Comparison of ENCODE assay signal across 1 cellular context in genomic region chr3:147256739-147257138, GRCh38.
TF ChIP-seq lines count a peak whose summit lies in the region.

No MANE protein-coding gene starts in this region.

TF ChIP-seq in H1, 55 proteins besides CTCF, POLR2A, EP300 and RAD21 (continued from another document):
- TF ChIP-seq, protein P1, sequence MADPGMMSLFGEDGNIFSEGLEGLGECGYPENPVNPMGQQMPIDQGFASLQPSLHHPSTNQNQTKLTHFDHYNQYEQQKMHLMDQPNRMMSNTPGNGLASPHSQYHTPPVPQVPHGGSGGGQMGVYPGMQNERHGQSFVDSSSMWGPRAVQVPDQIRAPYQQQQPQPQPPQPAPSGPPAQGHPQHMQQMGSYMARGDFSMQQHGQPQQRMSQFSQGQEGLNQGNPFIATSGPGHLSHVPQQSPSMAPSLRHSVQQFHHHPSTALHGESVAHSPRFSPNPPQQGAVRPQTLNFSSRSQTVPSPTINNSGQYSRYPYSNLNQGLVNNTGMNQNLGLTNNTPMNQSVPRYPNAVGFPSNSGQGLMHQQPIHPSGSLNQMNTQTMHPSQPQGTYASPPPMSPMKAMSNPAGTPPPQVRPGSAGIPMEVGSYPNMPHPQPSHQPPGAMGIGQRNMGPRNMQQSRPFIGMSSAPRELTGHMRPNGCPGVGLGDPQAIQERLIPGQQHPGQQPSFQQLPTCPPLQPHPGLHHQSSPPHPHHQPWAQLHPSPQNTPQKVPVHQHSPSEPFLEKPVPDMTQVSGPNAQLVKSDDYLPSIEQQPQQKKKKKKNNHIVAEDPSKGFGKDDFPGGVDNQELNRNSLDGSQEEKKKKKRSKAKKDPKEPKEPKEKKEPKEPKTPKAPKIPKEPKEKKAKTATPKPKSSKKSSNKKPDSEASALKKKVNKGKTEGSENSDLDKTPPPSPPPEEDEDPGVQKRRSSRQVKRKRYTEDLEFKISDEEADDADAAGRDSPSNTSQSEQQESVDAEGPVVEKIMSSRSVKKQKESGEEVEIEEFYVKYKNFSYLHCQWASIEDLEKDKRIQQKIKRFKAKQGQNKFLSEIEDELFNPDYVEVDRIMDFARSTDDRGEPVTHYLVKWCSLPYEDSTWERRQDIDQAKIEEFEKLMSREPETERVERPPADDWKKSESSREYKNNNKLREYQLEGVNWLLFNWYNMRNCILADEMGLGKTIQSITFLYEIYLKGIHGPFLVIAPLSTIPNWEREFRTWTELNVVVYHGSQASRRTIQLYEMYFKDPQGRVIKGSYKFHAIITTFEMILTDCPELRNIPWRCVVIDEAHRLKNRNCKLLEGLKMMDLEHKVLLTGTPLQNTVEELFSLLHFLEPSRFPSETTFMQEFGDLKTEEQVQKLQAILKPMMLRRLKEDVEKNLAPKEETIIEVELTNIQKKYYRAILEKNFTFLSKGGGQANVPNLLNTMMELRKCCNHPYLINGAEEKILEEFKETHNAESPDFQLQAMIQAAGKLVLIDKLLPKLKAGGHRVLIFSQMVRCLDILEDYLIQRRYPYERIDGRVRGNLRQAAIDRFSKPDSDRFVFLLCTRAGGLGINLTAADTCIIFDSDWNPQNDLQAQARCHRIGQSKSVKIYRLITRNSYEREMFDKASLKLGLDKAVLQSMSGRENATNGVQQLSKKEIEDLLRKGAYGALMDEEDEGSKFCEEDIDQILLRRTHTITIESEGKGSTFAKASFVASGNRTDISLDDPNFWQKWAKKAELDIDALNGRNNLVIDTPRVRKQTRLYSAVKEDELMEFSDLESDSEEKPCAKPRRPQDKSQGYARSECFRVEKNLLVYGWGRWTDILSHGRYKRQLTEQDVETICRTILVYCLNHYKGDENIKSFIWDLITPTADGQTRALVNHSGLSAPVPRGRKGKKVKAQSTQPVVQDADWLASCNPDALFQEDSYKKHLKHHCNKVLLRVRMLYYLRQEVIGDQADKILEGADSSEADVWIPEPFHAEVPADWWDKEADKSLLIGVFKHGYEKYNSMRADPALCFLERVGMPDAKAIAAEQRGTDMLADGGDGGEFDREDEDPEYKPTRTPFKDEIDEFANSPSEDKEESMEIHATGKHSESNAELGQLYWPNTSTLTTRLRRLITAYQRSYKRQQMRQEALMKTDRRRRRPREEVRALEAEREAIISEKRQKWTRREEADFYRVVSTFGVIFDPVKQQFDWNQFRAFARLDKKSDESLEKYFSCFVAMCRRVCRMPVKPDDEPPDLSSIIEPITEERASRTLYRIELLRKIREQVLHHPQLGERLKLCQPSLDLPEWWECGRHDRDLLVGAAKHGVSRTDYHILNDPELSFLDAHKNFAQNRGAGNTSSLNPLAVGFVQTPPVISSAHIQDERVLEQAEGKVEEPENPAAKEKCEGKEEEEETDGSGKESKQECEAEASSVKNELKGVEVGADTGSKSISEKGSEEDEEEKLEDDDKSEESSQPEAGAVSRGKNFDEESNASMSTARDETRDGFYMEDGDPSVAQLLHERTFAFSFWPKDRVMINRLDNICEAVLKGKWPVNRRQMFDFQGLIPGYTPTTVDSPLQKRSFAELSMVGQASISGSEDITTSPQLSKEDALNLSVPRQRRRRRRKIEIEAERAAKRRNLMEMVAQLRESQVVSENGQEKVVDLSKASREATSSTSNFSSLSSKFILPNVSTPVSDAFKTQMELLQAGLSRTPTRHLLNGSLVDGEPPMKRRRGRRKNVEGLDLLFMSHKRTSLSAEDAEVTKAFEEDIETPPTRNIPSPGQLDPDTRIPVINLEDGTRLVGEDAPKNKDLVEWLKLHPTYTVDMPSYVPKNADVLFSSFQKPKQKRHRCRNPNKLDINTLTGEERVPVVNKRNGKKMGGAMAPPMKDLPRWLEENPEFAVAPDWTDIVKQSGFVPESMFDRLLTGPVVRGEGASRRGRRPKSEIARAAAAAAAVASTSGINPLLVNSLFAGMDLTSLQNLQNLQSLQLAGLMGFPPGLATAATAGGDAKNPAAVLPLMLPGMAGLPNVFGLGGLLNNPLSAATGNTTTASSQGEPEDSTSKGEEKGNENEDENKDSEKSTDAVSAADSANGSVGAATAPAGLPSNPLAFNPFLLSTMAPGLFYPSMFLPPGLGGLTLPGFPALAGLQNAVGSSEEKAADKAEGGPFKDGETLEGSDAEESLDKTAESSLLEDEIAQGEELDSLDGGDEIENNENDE (IDR thresholded peaks at IDR 0.05; ENCODE audit: insufficient replicate concordance, low read length), result no peak
- TF ChIP-seq TEAD4 (IDR thresholded peaks at IDR 0.05; ENCODE audit: low read depth, low read length) (no peak), NANOG (IDR thresholded peaks at IDR 0.05; ENCODE audit: insufficient read depth, low read depth, low read length, poor library complexity, severe bottlenecking) (no peak), ZNF274 (IDR thresholded peaks at IDR 0.05; ENCODE audit: borderline replicate concordance, extremely low read depth, low read length) (no peak), TAF1 (IDR thresholded peaks at IDR 0.05; ENCODE audit: low read depth, low read length) (no peak), YY1 (IDR thresholded peaks at IDR 0.05; ENCODE audit: low read depth, low read length) (no peak), PHF8 (conservative IDR thresholded peaks at IDR 0.05; ENCODE audit: low read depth, low read length) (no peak), USF2 (IDR thresholded peaks at IDR 0.05; ENCODE audit: low read length) (no peak), CEBPB (IDR thresholded peaks at IDR 0.05; ENCODE audit: low read depth, low read length) (no peak), EZH2 (IDR thresholded peaks at IDR 0.05; ENCODE audit: low read depth, low read length, severe bottlenecking) (no peak), ATF3 (IDR thresholded peaks at IDR 0.05; ENCODE audit: insufficient read depth, low read depth, low read length) (no peak), FOSL1 (IDR thresholded peaks at IDR 0.05; ENCODE audit: insufficient read depth, low read depth, low read length) (no peak), BRCA1 (IDR thresholded peaks at IDR 0.05; ENCODE audit: low read depth, low read length) (no peak), E2F6 (IDR thresholded peaks at IDR 0.05) (no peak)
